In the genomic region with DNA sequence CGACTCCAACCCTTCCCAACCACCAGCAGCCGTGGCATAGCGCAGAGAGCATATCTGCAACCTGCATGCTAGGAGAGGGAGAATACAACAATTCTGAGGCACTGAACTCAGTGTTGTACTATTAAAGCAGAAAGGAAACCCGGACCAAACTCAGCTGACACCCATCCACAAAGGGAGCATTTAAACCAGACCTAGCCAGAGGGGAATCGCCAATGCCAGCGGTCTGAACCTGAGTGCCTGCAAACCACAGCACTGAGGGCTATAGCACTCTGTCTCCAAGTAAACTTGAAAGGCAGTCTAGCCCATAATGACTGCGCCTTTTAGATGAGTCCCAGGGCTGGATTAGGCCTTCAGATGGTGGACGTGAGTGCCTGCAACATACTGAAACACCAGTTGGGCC, we compare ENCODE assay signal across 27 cellular contexts.
"Had no signal": no experiment of that assay in that cellular context is flagged by ENCODE, and none has a peak within 500 bp of the region (broad histone marks: within the 10 kb centered on the region; RNA-seq: fewer than 3 reads in every experiment).

No MANE protein-coding gene starts in this region.

- H3K27me3 ChIP-seq: ascending aorta, cardiac muscle cell had no signal

- H3K9me3 ChIP-seq: ascending aorta had no signal

- H3K4me3 ChIP-seq: ascending aorta, cardiac muscle cell had no signal

- H3K4me1 ChIP-seq: ascending aorta had no signal

- H3K27ac ChIP-seq: ascending aorta, cardiac muscle cell, VCaP had no signal

- DNase-seq: activated B cell treated with CpG ODN at 0.5 μM for 24 hours; activated CD4-positive, alpha-beta memory T cell treated with anti-CD3 and anti-CD28 coated beads for 36 hours; activated CD4-positive, alpha-beta T cell treated with anti-CD3 and anti-CD28 coated beads for 4 hours; activated CD4-positive, alpha-beta T cell treated with anti-CD3 and anti-CD28 coated beads, Interleukin-2, amount 10 ng/mL, durations not matched to agents 24 days and 14 days; activated CD4-positive, alpha-beta T cell treated with anti-CD3 and anti-CD28 coated beads, Interleukin-2, amount 50 U/mL, for 1 hour; activated CD4-positive, alpha-beta T cell treated with anti-CD3 and anti-CD28 coated beads, Interleukin-2, amount 50 U/mL, for 4 hours; activated CD4-positive, CD25-positive, alpha-beta regulatory T cell treated with anti-CD3 and anti-CD28 coated beads, Interleukin-2, amount 50 U/mL, for 72 hours; activated CD8-positive, alpha-beta memory T cell treated with anti-CD3 and anti-CD28 coated beads, Interleukin-2, amount 50 U/mL, for 4 hours; activated CD8-positive, alpha-beta T cell treated with anti-CD3 and anti-CD28 coated beads for 36 hours; activated effector memory CD4-positive, alpha-beta T cell treated with anti-CD3 and anti-CD28 coated beads, Interleukin-2, amount 50 U/mL, for 16 hours; activated gamma-delta T cell treated with Interleukin-2 at 50 U/mL for 16 hours; activated naive CD4-positive, alpha-beta T cell; activated naive CD4-positive, alpha-beta T cell treated with anti-CD3 and anti-CD28 coated beads, Interleukin-2, amount 10 ng/mL, durations not matched to agents 7 days and 5 days; activated T-cell treated with anti-CD3 and anti-CD28 coated beads for 4 hours; activated T-cell treated with anti-CD3 and anti-CD28 coated beads, Interleukin-2, amount 50 U/mL, for 1 hour; activated T-cell treated with anti-CD3 and anti-CD28 coated beads, Interleukin-2, amount 50 U/mL, for 4 hours; activated T-cell treated with anti-CD3 and anti-CD28 coated beads, Interleukin-2, amount 50 U/mL, for 72 hours; amygdala; anterior cingulate cortex; caudate nucleus; cerebellar nuclear complex; T-helper 1 cell; T-helper 2 cell; T-helper 9 cell had no signal

- H3K36me3 ChIP-seq: ascending aorta, cardiac muscle cell had no signal
